In genomic region chr18:79439201-79440023, GRCh38 we compare ENCODE assay signal across 9 cellular contexts. TPM values are rescaled to one million over a fixed set of nuclear protein-coding genes. Genes with fewer than 3 reads are reported as not detected.
DNase-seq lines count a peak whose midpoint lies in the region; ATAC-seq and TF ChIP-seq lines count a peak whose summit lies in the region.
"Had no signal": no experiment of that assay in that cellular context is flagged by ENCODE, and none has a peak within 500 bp of the region (broad histone marks: within the 10 kb centered on the region; RNA-seq: fewer than 3 reads in every experiment).

No MANE protein-coding gene starts in this region.

- intact Hi-C loops in heart right ventricle (cut with DNase I) = no loop called here
- intact Hi-C loops in posterior cingulate gyrus (cut with DNase I) = no loop called here

- DNase-seq in KBM-7 = peak; percentile 34
- DNase-seq in activated T-cell treated with anti-CD3 and anti-CD28 coated beads for 4 hours = peak; percentile 35
- peak; percentile 34 for DNase-seq in kidney tubule cell (ENCODE audit: low spot score)
- DNase-seq in stimulated activated naive CD4-positive, alpha-beta T cell (lab: John Stamatoyannopoulos, UW) = peak; percentile 31 to 60 (median 46)
- DNase-seq in SK-N-DZ (ENCODE audit: low spot score) = no peak
- no peak for DNase-seq in heart right ventricle
- no peak for DNase-seq in posterior cingulate gyrus
- DNase-seq: H7 had no signal

- no peaks in the 10 kb centered on the region for H3K27me3 ChIP-seq in heart right ventricle

- no peak for TF ChIP-seq CTCF in heart right ventricle (IDR thresholded peaks at IDR 0.05)

- H3K36me3 ChIP-seq in heart right ventricle = peaks cover 0 to 60% (median 4%) of the 10 kb centered on the region in 9 donors

- in situ Hi-C loops in KBM-7 (cut with MboI; ENCODE audit: low pct_unique_long_range_greater_than_20kb, low sequenced_read_pairs) = no loop called here

- WGBS in heart right ventricle, 2 donors = 84 to 85% methylated on average over 39 of the region's 39 CpGs

- H3K4me1 ChIP-seq in heart right ventricle = peaks cover 0 to 11% (median 3%) of the 10 kb centered on the region in 9 donors

- H3K4me3 ChIP-seq in heart right ventricle = no peak overlapping the region

- no peak overlapping the region for H3K27ac ChIP-seq in heart right ventricle
- H3K27ac ChIP-seq: epithelial cell of prostate had no signal

- no peaks in the 10 kb centered on the region for H3K9me3 ChIP-seq in heart right ventricle

- no peak for ATAC-seq in heart right ventricle

RNA-seq across cellular contexts. Expression of gene NFATC1, which starts 43.7 kb away (rescaled TPM):
- not detected in 2 replicates for polyA plus RNA-seq in SK-N-DZ (2014; cell fraction: cytosol; rRNA removed)
- not detected in 2 replicates for polyA plus RNA-seq in SK-N-DZ (2014; cell fraction: nucleus; rRNA removed)
- total RNA-seq in heart right ventricle = 10 to 100 TPM; 14.0 to 23.8 (median 19.0) TPM
- polyA plus RNA-seq in heart right ventricle = 10 to 100 TPM in 1 of 2 donors, 1 to 10 TPM in 1; 6.3 to 12.0 TPM

Comparison
In these comparisons a context has a peak if more than half of its experiments do, and no peak if none do; other contexts are left out.
1. DNase-seq: peak in KBM-7 (single experiment), activated T-cell treated with anti-CD3 and anti-CD28 coated beads for 4 hours (single experiment), kidney tubule cell (single experiment) and stimulated activated naive CD4-positive, alpha-beta T cell (6 of 6); none in SK-N-DZ (single experiment), heart right ventricle (0 of 2) and posterior cingulate gyrus (0 of 10).